Comparison of ENCODE assay signal across 33 cellular contexts in the genomic region with DNA sequence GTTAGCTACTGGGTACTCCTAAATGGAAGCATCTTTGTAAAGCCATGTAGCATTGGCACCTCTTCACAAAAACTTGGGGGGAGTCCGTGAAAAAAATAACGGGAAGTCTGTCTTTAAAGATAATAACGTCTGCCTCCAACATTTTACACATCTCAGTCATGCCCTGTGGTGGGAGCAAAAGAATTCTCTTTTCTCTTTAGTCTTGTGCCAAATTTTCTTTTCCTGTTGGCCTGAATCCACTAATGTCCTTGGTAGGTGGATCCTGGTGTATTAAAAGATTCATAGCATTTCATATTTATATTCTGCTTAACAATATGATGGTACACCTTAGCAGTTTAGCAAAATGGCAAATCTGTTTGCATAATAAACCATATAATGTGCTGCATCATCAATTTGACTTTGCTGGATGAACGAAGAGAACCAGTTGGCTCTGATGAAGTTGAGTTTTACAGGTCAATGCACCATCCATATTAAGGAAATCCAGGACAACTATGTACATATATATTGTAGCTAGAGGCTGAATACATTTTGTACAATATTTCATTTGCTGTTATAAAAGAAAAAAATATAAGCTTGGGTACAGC.
"Had no signal": no experiment of that assay in that cellular context is flagged by ENCODE, and none has a peak within 500 bp of the region (broad histone marks: within the 10 kb centered on the region; RNA-seq: fewer than 3 reads in every experiment).

No MANE protein-coding gene starts in this region.

- FAIRE-seq: islet of Langerhans, small intestine had no signal

- H3K36me3 Mint-ChIP-seq: activated naive CD4-positive, alpha-beta T cell treated with anti-CD3 and anti-CD28 coated beads, Interleukin-2, amount 50 U/mL, for 24 hours; brain; stimulated activated effector memory CD8-positive, alpha-beta T cell treated with anti-CD3 and anti-CD28 coated beads, Interleukin-12 subunit alpha, Interleukin-12 subunit beta, amount 100 ng/mL, for 72 hours; type B pancreatic cell; WTC11 had no signal

- H3K4me3 Mint-ChIP-seq: activated CD4-positive, alpha-beta memory T cell treated with anti-CD3 and anti-CD28 coated beads, Interleukin-2, amount 10 ng/mL, durations not matched to agents 7 days and 5 days; activated CD4-positive, alpha-beta T cell treated with anti-CD3 and anti-CD28 coated beads, Interleukin-2, amount 10 ng/mL, durations not matched to agents 7 days and 5 days; activated naive CD4-positive, alpha-beta T cell treated with anti-CD3 and anti-CD28 coated beads, Interleukin-2, amount 50 U/mL, for 24 hours; activated naive CD8-positive, alpha-beta T cell treated with anti-CD3 and anti-CD28 coated beads, Interleukin-2, amount 50 U/mL, for 24 hours; activated T-cell treated with anti-CD3 and anti-CD28 coated beads, Interleukin-2, amount 50 U/mL, for 4 hours; activated T-helper 17 cell treated with anti-CD3 and anti-CD28 coated beads, Interleukin-2, amount 50 U/mL, for 72 hours; brain; endodermal cell; nephron; stimulated activated effector memory CD8-positive, alpha-beta T cell treated with anti-CD3 and anti-CD28 coated beads, Interleukin-12 subunit alpha, Interleukin-12 subunit beta, amount 100 ng/mL, for 72 hours; stimulated activated naive CD8-positive, alpha-beta T cell treated with anti-CD3 and anti-CD28 coated beads, Interleukin-15, Interleukin-2, amounts not matched to agents 100 ng/mL and 50 ng/mL, for 24 hours; T-helper 1 cell treated with Interleukin-12 subunit alpha and Interleukin-12 subunit beta and Interleukin-4 antibody, amounts not matched to agents 30 μg/mL and 1 μg/mL, for 36 hours; type B pancreatic cell; WTC11 had no signal

- H3K27ac ChIP-seq: cardiac muscle cell, esophagus muscularis mucosa, heart right ventricle, left lung, lower lobe of right lung, uterus had no signal

- H3K36me3 ChIP-seq: cardiac muscle cell, esophagus muscularis mucosa, heart right ventricle, left lung, lower lobe of right lung, uterus had no signal

- H3K9me3 ChIP-seq: esophagus muscularis mucosa, left lung, lower lobe of right lung, uterus had no signal

- H3K27ac Mint-ChIP-seq: activated CD4-positive, alpha-beta memory T cell treated with anti-CD3 and anti-CD28 coated beads, Interleukin-2, amount 10 ng/mL, durations not matched to agents 7 days and 5 days; activated CD4-positive, alpha-beta T cell treated with anti-CD3 and anti-CD28 coated beads, Interleukin-2, amount 10 ng/mL, durations not matched to agents 7 days and 5 days; activated naive CD4-positive, alpha-beta T cell treated with anti-CD3 and anti-CD28 coated beads, Interleukin-2, amount 50 U/mL, for 24 hours; activated naive CD8-positive, alpha-beta T cell treated with anti-CD3 and anti-CD28 coated beads, Interleukin-2, amount 50 U/mL, for 24 hours; activated T-helper 17 cell treated with anti-CD3 and anti-CD28 coated beads, Interleukin-2, amount 50 U/mL, for 72 hours; endodermal cell; nephron; stimulated activated effector memory CD8-positive, alpha-beta T cell treated with anti-CD3 and anti-CD28 coated beads, Interleukin-12 subunit alpha, Interleukin-12 subunit beta, amount 100 ng/mL, for 72 hours; stimulated activated naive CD8-positive, alpha-beta T cell treated with anti-CD3 and anti-CD28 coated beads, Interleukin-15, Interleukin-2, amounts not matched to agents 100 ng/mL and 50 ng/mL, for 24 hours; T-helper 1 cell treated with Interleukin-12 subunit alpha and Interleukin-12 subunit beta and Interleukin-4 antibody, amounts not matched to agents 30 μg/mL and 1 μg/mL, for 36 hours; type B pancreatic cell; WTC11 had no signal

- H3K4me3 ChIP-seq: cardiac muscle cell, esophagus muscularis mucosa, heart right ventricle, left lung, lower lobe of right lung, uterus had no signal

- H3K27me3 Mint-ChIP-seq: activated CD4-positive, alpha-beta memory T cell treated with anti-CD3 and anti-CD28 coated beads, Interleukin-2, amount 10 ng/mL, durations not matched to agents 7 days and 5 days; activated CD4-positive, alpha-beta T cell treated with anti-CD3 and anti-CD28 coated beads, Interleukin-2, amount 10 ng/mL, durations not matched to agents 7 days and 5 days; activated naive CD4-positive, alpha-beta T cell treated with anti-CD3 and anti-CD28 coated beads, Interleukin-2, amount 50 U/mL, for 24 hours; activated naive CD8-positive, alpha-beta T cell treated with anti-CD3 and anti-CD28 coated beads, Interleukin-2, amount 50 U/mL, for 24 hours; activated T-helper 17 cell treated with anti-CD3 and anti-CD28 coated beads, Interleukin-2, amount 50 U/mL, for 72 hours; brain; stimulated activated naive CD8-positive, alpha-beta T cell treated with anti-CD3 and anti-CD28 coated beads, Interleukin-15, Interleukin-2, amounts not matched to agents 100 ng/mL and 50 ng/mL, for 24 hours; type B pancreatic cell had no signal

- H3K4me1 ChIP-seq: heart right ventricle, left lung, lower lobe of right lung, uterus had no signal

- H3K4me1 Mint-ChIP-seq: activated CD4-positive, alpha-beta memory T cell treated with anti-CD3 and anti-CD28 coated beads, Interleukin-2, amount 10 ng/mL, durations not matched to agents 7 days and 5 days; activated CD4-positive, alpha-beta T cell treated with anti-CD3 and anti-CD28 coated beads, Interleukin-2, amount 10 ng/mL, durations not matched to agents 7 days and 5 days; activated naive CD4-positive, alpha-beta T cell treated with anti-CD3 and anti-CD28 coated beads, Interleukin-2, amount 50 U/mL, for 24 hours; activated naive CD8-positive, alpha-beta T cell treated with anti-CD3 and anti-CD28 coated beads, Interleukin-2, amount 50 U/mL, for 24 hours; activated T-helper 17 cell treated with anti-CD3 and anti-CD28 coated beads, Interleukin-2, amount 50 U/mL, for 72 hours; endodermal cell; nephron; stimulated activated effector memory CD8-positive, alpha-beta T cell treated with anti-CD3 and anti-CD28 coated beads, Interleukin-12 subunit alpha, Interleukin-12 subunit beta, amount 100 ng/mL, for 72 hours had no signal

- H3K27me3 ChIP-seq: cardiac muscle cell, esophagus muscularis mucosa, heart right ventricle, left lung, uterus had no signal

- ATAC-seq: activated naive CD8-positive, alpha-beta T cell treated with anti-CD3 and anti-CD28 coated beads, Interleukin-2, amount 50 U/mL, for 24 hours; activated T-cell treated with anti-CD3 and anti-CD28 coated beads, Interleukin-2, amount 50 U/mL, for 4 hours; activated T-helper 17 cell treated with anti-CD3 and anti-CD28 coated beads, Interleukin-2, amount 50 U/mL, for 72 hours; heart right ventricle; left lung; lower lobe of right lung; sciatic nerve; stimulated activated effector memory CD8-positive, alpha-beta T cell treated with anti-CD3 and anti-CD28 coated beads, Interleukin-12 subunit alpha, Interleukin-12 subunit beta, amount 100 ng/mL, for 72 hours; WTC11 had no signal

- DNase-seq: activated CD4-positive, alpha-beta memory T cell treated with anti-CD3 and anti-CD28 coated beads, Interleukin-2, amount 10 ng/mL, durations not matched to agents 7 days and 5 days; activated CD4-positive, alpha-beta T cell treated with anti-CD3 and anti-CD28 coated beads for 1 hour; activated CD4-positive, alpha-beta T cell treated with anti-CD3 and anti-CD28 coated beads, Interleukin-2, amount 10 ng/mL, durations not matched to agents 7 days and 5 days; activated gamma-delta T cell treated with Interleukin-2 at 50 U/mL for 16 hours; activated naive CD8-positive, alpha-beta T cell treated with anti-CD3 and anti-CD28 coated beads, Interleukin-2, amount 50 U/mL, for 24 hours; activated T-cell treated with anti-CD3 and anti-CD28 coated beads, Interleukin-2, amount 50 U/mL, for 4 hours; amygdala; cerebellar nuclear complex; cortex of kidney; endodermal cell; foreskin melanocyte; heart right ventricle; left lung; lower lobe of right lung; mesendoderm; posterior cingulate gyrus; small intestine; stimulated activated CD4-positive, alpha-beta T cell treated with anti-CD3 and anti-CD28 coated beads, Interleukin-4, amount 100 ng/mL, for 24 hours; substantia nigra; uterus had no signal

- H3K9me3 Mint-ChIP-seq: activated CD4-positive, alpha-beta memory T cell treated with anti-CD3 and anti-CD28 coated beads, Interleukin-2, amount 10 ng/mL, durations not matched to agents 7 days and 5 days; activated CD4-positive, alpha-beta T cell treated with anti-CD3 and anti-CD28 coated beads, Interleukin-2, amount 10 ng/mL, durations not matched to agents 7 days and 5 days; activated naive CD4-positive, alpha-beta T cell treated with anti-CD3 and anti-CD28 coated beads, Interleukin-2, amount 50 U/mL, for 24 hours; activated naive CD8-positive, alpha-beta T cell treated with anti-CD3 and anti-CD28 coated beads, Interleukin-2, amount 50 U/mL, for 24 hours; activated T-cell treated with anti-CD3 and anti-CD28 coated beads, Interleukin-2, amount 50 U/mL, for 4 hours; brain; endodermal cell; nephron; stimulated activated naive CD8-positive, alpha-beta T cell treated with anti-CD3 and anti-CD28 coated beads, Interleukin-15, Interleukin-2, amounts not matched to agents 100 ng/mL and 50 ng/mL, for 24 hours; T-helper 1 cell treated with Interleukin-12 subunit alpha and Interleukin-12 subunit beta and Interleukin-4 antibody, amounts not matched to agents 30 μg/mL and 1 μg/mL, for 36 hours; type B pancreatic cell had no signal
